In the genomic region with DNA sequence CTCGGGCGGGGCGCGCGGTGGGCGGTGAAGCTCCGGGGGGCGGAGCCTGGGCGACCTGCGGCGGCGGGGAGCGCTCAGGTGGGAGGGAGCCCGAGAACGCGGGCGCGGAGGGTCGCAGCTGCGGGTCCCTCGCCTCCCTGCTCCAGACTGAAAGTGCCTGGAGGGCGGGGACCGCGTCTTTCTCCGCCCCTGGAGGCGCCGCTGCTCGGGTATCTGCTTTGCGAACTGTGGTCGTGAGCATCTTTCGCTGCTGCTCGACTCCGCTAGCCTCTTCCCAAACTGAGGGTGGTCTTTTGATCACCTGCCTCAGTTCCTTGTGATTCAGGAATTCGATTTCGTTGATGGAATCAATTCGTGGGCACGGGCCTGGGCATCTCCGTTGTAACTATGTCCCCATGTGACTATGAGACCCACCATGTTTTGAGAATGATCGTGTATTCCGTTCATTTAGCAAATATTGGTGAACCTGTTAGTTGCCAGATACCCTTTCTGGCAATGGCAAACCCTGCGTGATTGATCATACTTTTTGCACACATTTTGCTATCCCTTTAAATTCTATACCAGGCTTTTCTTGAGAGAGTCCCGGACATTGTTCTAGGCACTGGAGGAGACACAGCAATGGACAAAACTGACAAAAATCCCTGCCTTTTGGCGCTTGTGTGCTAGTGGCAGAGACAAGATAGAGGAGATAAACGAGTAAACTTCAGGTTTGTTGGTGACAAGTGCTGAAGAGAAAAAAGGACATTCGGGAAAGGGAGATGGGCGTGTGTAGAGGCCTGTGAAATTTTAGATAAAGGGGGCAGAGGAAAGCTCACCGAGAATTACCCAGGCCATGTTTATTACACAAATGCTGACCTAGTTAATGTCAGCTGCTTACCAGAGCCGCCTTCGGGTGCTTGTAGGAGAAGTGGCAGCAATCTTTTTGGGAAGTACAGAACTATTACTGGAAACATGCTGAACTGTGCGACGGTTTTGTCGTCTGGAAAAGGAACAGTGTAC, we compare ENCODE assay signal across 8 cellular contexts. TPM values are rescaled to one million over a fixed set of nuclear protein-coding genes. Genes with fewer than 3 reads are reported as not detected.
DNase-seq lines count a peak whose midpoint lies in the region; ATAC-seq and TF ChIP-seq lines count a peak whose summit lies in the region.

No MANE protein-coding gene starts in this region.

- H3K36me3 Mint-ChIP-seq in chondrocyte (ENCODE audit: low read depth): peaks cover 6% of the 10 kb centered on the region

- peak overlapping the region; percentile 74 for H3K4me3 Mint-ChIP-seq in chondrocyte (ENCODE audit: unreplicated experiment)

- peak overlapping the region; percentile 77 for H3K27ac Mint-ChIP-seq in chondrocyte (ENCODE audit: unreplicated experiment)

- ATAC-seq in HG02884 (IDR thresholded peaks at IDR 0.05; ENCODE audit: unreplicated experiment) (peak; percentile 47), left colon (peak; percentile 70)

- peak; percentile 57 for DNase-seq in NK-92 treated with Interleukin-12 subunit alpha and Interleukin-12 subunit beta, amount 100 ng/mL, for 24 hours (lab: John Stamatoyannopoulos, UW)
- no peak for DNase-seq in NK-92 (lab: John Stamatoyannopoulos, UW; ENCODE audit: unreplicated experiment)
- peak; percentile 32 for DNase-seq in NCI-H1694 treated with DMSO at 0.1 percent for 48 hours (lab: John Stamatoyannopoulos, UW)
- peak; percentile 64 for DNase-seq in activated CD4-positive, CD25-positive, alpha-beta regulatory T cell treated with anti-CD3 and anti-CD28 coated beads, Interleukin-2, amount 50 U/mL, for 16 hours (ENCODE audit: low read depth, low spot score)
- DNase-seq in chondrocyte (ENCODE audit: low spot score): no peak
- DNase-seq in left colon: peak; percentile 65 to 84
- peak; percentile 75 for DNase-seq in stimulated activated CD4-positive, alpha-beta T cell treated with anti-CD3 and anti-CD28 coated beads, Interleukin-2, amount 100 ng/mL, for 4 hours (ENCODE audit: low read depth)

- no peaks in the 10 kb centered on the region for H3K9me3 Mint-ChIP-seq in chondrocyte (ENCODE audit: low read depth)

- H3K27me3 Mint-ChIP-seq in chondrocyte (ENCODE audit: low read depth): no peaks in the 10 kb centered on the region

- TF ChIP-seq CTCF in chondrocyte (IDR thresholded peaks at IDR 0.05): no peak

- intact Hi-C loops in left colon (cut with DNase I, micrococcal nuclease): no loop called here

- H3K4me1 Mint-ChIP-seq in chondrocyte (ENCODE audit: low read depth): peaks cover 56% of the 10 kb centered on the region

RNA-seq across cellular contexts. Expression of a gene that starts 0.9 kb away (rescaled TPM):
- total RNA-seq in chondrocyte (16.8 to 18.7 TPM (median 18.3 TPM) in 3 replicates), left colon (10 to 100 TPM; 15.8 to 19.8 TPM)

RNA-seq across cellular contexts. Expression of a gene that starts 1.4 kb away (rescaled TPM):
- total RNA-seq in chondrocyte (10.0 to 12.8 TPM (median 10.9 TPM) in 3 replicates), left colon (10 to 100 TPM; 13.1 to 14.8 TPM)

Comparison
In these comparisons a context has a peak if more than half of its experiments do, and no peak if none do; other contexts are left out.
1. DNase-seq: peak in NK-92 treated with Interleukin-12 subunit alpha and Interleukin-12 subunit beta, amount 100 ng/mL, for 24 hours (single experiment), NCI-H1694 treated with DMSO at 0.1 percent for 48 hours (single experiment), activated CD4-positive, CD25-positive, alpha-beta regulatory T cell treated with anti-CD3 and anti-CD28 coated beads, Interleukin-2, amount 50 U/mL, for 16 hours (single experiment), left colon (2 of 2) and stimulated activated CD4-positive, alpha-beta T cell treated with anti-CD3 and anti-CD28 coated beads, Interleukin-2, amount 100 ng/mL, for 4 hours (single experiment); none in NK-92 (single experiment) and chondrocyte (single experiment).